In genomic region chr11:128727811-128728431, GRCh38 we compare ENCODE assay signal across 15 cellular contexts. TPM values are rescaled to one million over a fixed set of nuclear protein-coding genes. Genes with fewer than 3 reads are reported as not detected.
DNase-seq lines count a peak whose midpoint lies in the region; ATAC-seq lines count a peak whose summit lies in the region.
"Had no signal": no experiment of that assay in that cellular context is flagged by ENCODE, and none has a peak within 500 bp of the region (broad histone marks: within the 10 kb centered on the region; RNA-seq: fewer than 3 reads in every experiment).

No MANE protein-coding gene starts in this region.

- no peaks in the 10 kb centered on the region for H3K27me3 ChIP-seq in thymus (ENCODE audit: control insufficient read depth, insufficient read depth)
- H3K27me3 ChIP-seq: body of pancreas had no signal

- intact Hi-C loops in activated CD4-positive, alpha-beta memory T cell treated with anti-CD3 and anti-CD28 coated beads for 36 hours (cut with micrococcal nuclease): no loop called here

- no peak overlapping the region for H3K4me3 ChIP-seq in thymus (ENCODE audit: low read length)
- H3K4me3 ChIP-seq: body of pancreas had no signal

- no peaks in the 10 kb centered on the region for H3K9me3 Mint-ChIP-seq in activated T-cell treated with anti-CD3 and anti-CD28 coated beads, Interleukin-2, amount 50 U/mL, for 4 hours
- H3K9me3 Mint-ChIP-seq in activated CD4-positive, alpha-beta memory T cell treated with anti-CD3 and anti-CD28 coated beads for 36 hours: no peaks in the 10 kb centered on the region
- peaks cover 0 to 6% (median 0%) of the 10 kb centered on the region in 6 donors for H3K9me3 Mint-ChIP-seq in immature natural killer cell
- H3K9me3 Mint-ChIP-seq: endodermal cell had no signal

- no peaks in the 10 kb centered on the region for H3K9me3 ChIP-seq in thymus (ENCODE audit: control insufficient read depth)
- H3K9me3 ChIP-seq: body of pancreas had no signal

- peak overlapping the region; percentile 39 for H3K27ac Mint-ChIP-seq in activated CD4-positive, alpha-beta memory T cell treated with anti-CD3 and anti-CD28 coated beads for 36 hours
- peak overlapping the region; percentile 93 to 97 (median 94) for H3K27ac Mint-ChIP-seq in immature natural killer cell
- H3K27ac Mint-ChIP-seq: endodermal cell had no signal

- H3K36me3 ChIP-seq in thymus (ENCODE audit: control insufficient read depth, insufficient read depth): peaks cover 3% of the 10 kb centered on the region

- H3K27me3 Mint-ChIP-seq in activated T-cell treated with anti-CD3 and anti-CD28 coated beads, Interleukin-2, amount 50 U/mL, for 4 hours (ENCODE audit: low read depth): no peaks in the 10 kb centered on the region
- no peaks in the 10 kb centered on the region for H3K27me3 Mint-ChIP-seq in activated CD4-positive, alpha-beta memory T cell treated with anti-CD3 and anti-CD28 coated beads for 36 hours
- H3K27me3 Mint-ChIP-seq in immature natural killer cell (ENCODE audit: low read depth in 3 of 3): peaks cover 16 to 35% (median 32%) of the 10 kb centered on the region in 3 donors

- peaks cover 98% of the 10 kb centered on the region for H3K4me1 Mint-ChIP-seq in activated T-cell treated with anti-CD3 and anti-CD28 coated beads, Interleukin-2, amount 50 U/mL, for 4 hours (ENCODE audit: low read depth)
- H3K4me1 Mint-ChIP-seq in activated CD4-positive, alpha-beta memory T cell treated with anti-CD3 and anti-CD28 coated beads for 36 hours (ENCODE audit: low read depth): peaks cover 97% of the 10 kb centered on the region
- peaks cover 99 to 100% of the 10 kb centered on the region in 2 donors for H3K4me1 Mint-ChIP-seq in immature natural killer cell

- peak overlapping the region; percentile 24 for H3K4me3 Mint-ChIP-seq in activated T-cell treated with anti-CD3 and anti-CD28 coated beads, Interleukin-2, amount 50 U/mL, for 4 hours
- H3K4me3 Mint-ChIP-seq in activated CD4-positive, alpha-beta memory T cell treated with anti-CD3 and anti-CD28 coated beads for 36 hours: no peak overlapping the region
- peak overlapping the region; percentile 43 to 90 (median 84) for H3K4me3 Mint-ChIP-seq in immature natural killer cell
- H3K4me3 Mint-ChIP-seq: endodermal cell had no signal

- WGBS in thymus: 88% methylated on average over 13 of the region's 13 CpGs

- peaks cover 79% of the 10 kb centered on the region for H3K4me1 ChIP-seq in thymus (ENCODE audit: control insufficient read depth, insufficient read depth, low read length)

- POLR2A ChIA-PET in activated CD4-positive, alpha-beta memory T cell treated with anti-CD3 and anti-CD28 coated beads for 36 hours (lab: Charles Lee): interaction anchor here (0.9 to 2.8 kb wide), 3 partner anchors 12 to 34 kb away, joined by 4 to 12 read pairs (median 5); partner anchors contain the start of gene FLI1

- CTCF ChIA-PET in activated CD4-positive, alpha-beta memory T cell treated with anti-CD3 and anti-CD28 coated beads for 36 hours (lab: Charles Lee): interaction anchor here (1.0 to 2.4 kb wide), 6 partner anchors 10 to 570 kb away, joined by 3 to 9 read pairs (median 4); no protein-coding TSS in a partner anchor

- ATAC-seq in activated T-cell treated with anti-CD3 and anti-CD28 coated beads, Interleukin-2, amount 50 U/mL, for 4 hours: no peak
- ATAC-seq in GM21576 (IDR thresholded peaks at IDR 0.05; ENCODE audit: unreplicated experiment): no peak
- ATAC-seq: body of pancreas had no signal

- no peak for DNase-seq in activated T-cell treated with anti-CD3 and anti-CD28 coated beads, Interleukin-2, amount 50 U/mL, for 4 hours
- no peak for DNase-seq in activated T-cell treated with anti-CD3 and anti-CD28 coated beads, Interleukin-2, amount 50 U/mL, for 1 hour
- DNase-seq in activated CD4-positive, alpha-beta memory T cell treated with anti-CD3 and anti-CD28 coated beads for 36 hours: no peak
- no peak for DNase-seq in immature natural killer cell
- DNase-seq in DMS53 (lab: John Stamatoyannopoulos, UW): no peak
- no peak for DNase-seq in stimulated activated CD4-positive, alpha-beta T cell treated with anti-CD3 and anti-CD28 coated beads, Interleukin-2, amount 100 ng/mL, for 48 hours
- DNase-seq: ACHN; body of pancreas; endodermal cell; glutamatergic neuron; NCI-H1092; stimulated activated CD4-positive, alpha-beta T cell treated with anti-CD3 and anti-CD28 coated beads, Interleukin-12 subunit alpha, Interleukin-12 subunit beta, amount 100 ng/mL, for 4 hours had no signal

- H3K36me3 Mint-ChIP-seq in activated T-cell treated with anti-CD3 and anti-CD28 coated beads, Interleukin-2, amount 50 U/mL, for 4 hours (ENCODE audit: insufficient read depth): peaks cover 7% of the 10 kb centered on the region
- H3K36me3 Mint-ChIP-seq in activated CD4-positive, alpha-beta memory T cell treated with anti-CD3 and anti-CD28 coated beads for 36 hours: peaks cover 5% of the 10 kb centered on the region
- peaks cover 9 to 13% (median 11%) of the 10 kb centered on the region in 3 donors for H3K36me3 Mint-ChIP-seq in immature natural killer cell

- peak overlapping the region; percentile 61 for H3K27ac ChIP-seq in thymus (ENCODE audit: low read depth)
- H3K27ac ChIP-seq: body of pancreas had no signal

RNA-seq across cellular contexts. Expression of gene FLI1, which starts 34.0 kb away (rescaled TPM):
- total RNA-seq in activated T-cell treated with anti-CD3 and anti-CD28 coated beads, Interleukin-2, amount 50 U/mL, for 4 hours: 10 to 100 TPM; 18.1 to 22.7 (median 21.7) TPM
- total RNA-seq in activated CD4-positive, alpha-beta memory T cell treated with anti-CD3 and anti-CD28 coated beads for 36 hours: 10 to 100 TPM; 60.3 to 63.7 TPM
- polyA plus RNA-seq in immature natural killer cell (100 to 1,000 TPM in 1 of 3 donors, 10 to 100 TPM in 2; 52.2 to 113 (median 61.1) TPM), thymus (42.7 TPM)
- total RNA-seq: NCI-H460 had no signal
